Comparison of ENCODE assay signal across 15 cellular contexts in genomic region chr6:118697554-118697953, GRCh38. TPM values are rescaled to one million over a fixed set of nuclear protein-coding genes. Genes with fewer than 3 reads are reported as not detected.
DNase-seq lines count a peak whose midpoint lies in the region; ATAC-seq and TF ChIP-seq lines count a peak whose summit lies in the region.
"Had no signal": no experiment of that assay in that cellular context is flagged by ENCODE, and none has a peak within 500 bp of the region (broad histone marks: within the 10 kb centered on the region; RNA-seq: fewer than 3 reads in every experiment).

No MANE protein-coding gene starts in this region.

- no peak for DNase-seq in activated naive CD4-positive, alpha-beta T cell treated with anti-CD3 and anti-CD28 coated beads, Interleukin-2, amount 50 U/mL, for 72 hours (ENCODE audit: low spot score in 2 of 2)
- peak; percentile 95 for DNase-seq in NCI-H2107 treated with DMSO at 0.1 percent for 48 hours (lab: John Stamatoyannopoulos, UW; ENCODE audit: unreplicated experiment)
- peak; percentile 54 for DNase-seq in adipocyte (ENCODE audit: low read depth)
- DNase-seq in thyroid gland = no peak
- DNase-seq in coronary artery (ENCODE audit: low spot score) = no peak
- DNase-seq in mesothelial cell of epicardium (ENCODE audit: low spot score in 2 of 2, unreplicated experiment in 2 of 2) = no peak
- DNase-seq: H7, T-helper 1 cell had no signal

- peaks cover 90% of the 10 kb centered on the region for H3K4me1 Mint-ChIP-seq in activated naive CD4-positive, alpha-beta T cell treated with anti-CD3 and anti-CD28 coated beads, Interleukin-2, amount 50 U/mL, for 24 hours
- peaks cover 2% of the 10 kb centered on the region for H3K4me1 Mint-ChIP-seq in mesothelial cell of epicardium
- H3K4me1 Mint-ChIP-seq: nephron, WTC11 had no signal

- H3K36me3 Mint-ChIP-seq in activated naive CD4-positive, alpha-beta T cell treated with anti-CD3 and anti-CD28 coated beads, Interleukin-2, amount 50 U/mL, for 24 hours = peaks cover 19% of the 10 kb centered on the region
- peaks cover 17 to 63% of the 10 kb centered on the region in 2 donors for H3K36me3 Mint-ChIP-seq in activated naive CD4-positive, alpha-beta T cell treated with anti-CD3 and anti-CD28 coated beads, Interleukin-2, amount 50 U/mL, for 72 hours
- H3K36me3 Mint-ChIP-seq in mesothelial cell of epicardium = no peaks in the 10 kb centered on the region
- H3K36me3 Mint-ChIP-seq: WTC11 had no signal

- intact Hi-C loops in thyroid gland (cut with DNase I) = no loop called here

- H3K36me3 ChIP-seq in adipocyte (ENCODE audit: control insufficient read depth, insufficient read depth, low read length, severe bottlenecking) = no peaks in the 10 kb centered on the region
- H3K36me3 ChIP-seq in thyroid gland = no peaks in the 10 kb centered on the region
- H3K36me3 ChIP-seq: ascending aorta had no signal

- TF ChIP-seq POLR2A in thyroid gland (IDR thresholded peaks at IDR 0.05) = no peak

- no peak overlapping the region for H3K4me3 Mint-ChIP-seq in activated naive CD4-positive, alpha-beta T cell treated with anti-CD3 and anti-CD28 coated beads, Interleukin-2, amount 50 U/mL, for 24 hours
- no peak overlapping the region for H3K4me3 Mint-ChIP-seq in mesothelial cell of epicardium
- H3K4me3 Mint-ChIP-seq: nephron; stimulated activated naive CD8-positive, alpha-beta T cell treated with anti-CD3 and anti-CD28 coated beads, Interleukin-15, Interleukin-2, amounts not matched to agents 100 ng/mL and 50 ng/mL, for 24 hours; WTC11 had no signal

- no peaks in the 10 kb centered on the region for H3K9me3 Mint-ChIP-seq in activated naive CD4-positive, alpha-beta T cell treated with anti-CD3 and anti-CD28 coated beads, Interleukin-2, amount 50 U/mL, for 24 hours
- H3K9me3 Mint-ChIP-seq in activated naive CD4-positive, alpha-beta T cell treated with anti-CD3 and anti-CD28 coated beads, Interleukin-2, amount 50 U/mL, for 72 hours = peaks cover 0 to 14% of the 10 kb centered on the region in 2 donors
- H3K9me3 Mint-ChIP-seq in mesothelial cell of epicardium = peaks cover 9% of the 10 kb centered on the region
- H3K9me3 Mint-ChIP-seq: nephron had no signal

- H3K27ac ChIP-seq in thyroid gland (no peak overlapping the region), coronary artery (no peak overlapping the region)
- H3K27ac ChIP-seq: ascending aorta had no signal

- no peaks in the 10 kb centered on the region for H3K27me3 ChIP-seq in adipocyte (replicated peaks; ENCODE audit: control insufficient read depth, insufficient read depth, low read length)
- H3K27me3 ChIP-seq in thyroid gland = no peaks in the 10 kb centered on the region
- H3K27me3 ChIP-seq: ascending aorta had no signal

- H3K4me3 ChIP-seq in adipocyte (ENCODE audit: low read length) (no peak overlapping the region), thyroid gland (replicated peaks in 1 of 3) (no peak overlapping the region), coronary artery (no peak overlapping the region)
- H3K4me3 ChIP-seq: ascending aorta had no signal

- H3K27ac Mint-ChIP-seq in activated naive CD4-positive, alpha-beta T cell treated with anti-CD3 and anti-CD28 coated beads, Interleukin-2, amount 50 U/mL, for 24 hours = peak overlapping the region; percentile 51
- H3K27ac Mint-ChIP-seq in activated naive CD4-positive, alpha-beta T cell treated with anti-CD3 and anti-CD28 coated beads, Interleukin-2, amount 50 U/mL, for 72 hours = no peak overlapping the region
- no peak overlapping the region for H3K27ac Mint-ChIP-seq in mesothelial cell of epicardium
- H3K27ac Mint-ChIP-seq: activated T-helper 2 cell treated with anti-CD3 and anti-CD28 coated beads, Interferon-gamma antibody, Interleukin-2, Interleukin-4, amounts not matched to agents 10 μg/mL and 5 μg/mL and 100 μg/mL, durations not matched to agents 14 hours and 24 hours and 36 hours; nephron; stimulated activated naive CD8-positive, alpha-beta T cell treated with anti-CD3 and anti-CD28 coated beads, Interleukin-15, Interleukin-2, amounts not matched to agents 100 ng/mL and 50 ng/mL, for 24 hours; WTC11 had no signal

- 80 to 90% methylated on average over 3 of the region's 3 CpGs for WGBS in thyroid gland, 2 donors

- peaks cover 6% of the 10 kb centered on the region for H3K9me3 ChIP-seq in adipocyte (ENCODE audit: control insufficient read depth, low read length)
- no peaks in the 10 kb centered on the region for H3K9me3 ChIP-seq in thyroid gland
- H3K9me3 ChIP-seq: ascending aorta had no signal

- no peaks in the 10 kb centered on the region for H3K27me3 Mint-ChIP-seq in activated naive CD4-positive, alpha-beta T cell treated with anti-CD3 and anti-CD28 coated beads, Interleukin-2, amount 50 U/mL, for 24 hours
- H3K27me3 Mint-ChIP-seq in mesothelial cell of epicardium (ENCODE audit: low read depth) = no peaks in the 10 kb centered on the region
- H3K27me3 Mint-ChIP-seq: stimulated activated naive CD8-positive, alpha-beta T cell treated with anti-CD3 and anti-CD28 coated beads, Interleukin-15, Interleukin-2, amounts not matched to agents 100 ng/mL and 50 ng/mL, for 24 hours had no signal

- H3K9ac ChIP-seq in adipocyte (ENCODE audit: low read length) = no peak overlapping the region

- TF ChIP-seq CTCF in thyroid gland (IDR thresholded peaks at IDR 0.05) = no peak
- TF ChIP-seq CTCF in coronary artery (IDR thresholded peaks at IDR 0.05) = no peak
- TF ChIP-seq CTCF in mesothelial cell of epicardium (IDR thresholded peaks at IDR 0.05; ENCODE audit: unreplicated experiment) = no peak

- ATAC-seq in activated naive CD4-positive, alpha-beta T cell treated with anti-CD3 and anti-CD28 coated beads, Interleukin-2, amount 50 U/mL, for 72 hours = no peak
- no peak for ATAC-seq in HG02938 (IDR thresholded peaks at IDR 0.05; ENCODE audit: unreplicated experiment)
- ATAC-seq: WTC11 had no signal

- H3K4me1 ChIP-seq in adipocyte (ENCODE audit: control insufficient read depth, insufficient read depth, low read length) (no peaks in the 10 kb centered on the region), thyroid gland (no peaks in the 10 kb centered on the region)
- H3K4me1 ChIP-seq: ascending aorta had no signal

RNA-seq across cellular contexts. Expression of gene CEP85L, which starts 46.2 kb away (rescaled TPM):
- 10 to 100 TPM; 38.5 to 41.3 TPM for total RNA-seq in activated naive CD4-positive, alpha-beta T cell treated with anti-CD3 and anti-CD28 coated beads, Interleukin-2, amount 50 U/mL, for 72 hours
- total RNA-seq in thyroid gland = 10 to 100 TPM; 10.5 to 42.9 (median 17.1) TPM
- 20.6 to 23.5 TPM (median 23.1 TPM) in 3 replicates for total RNA-seq in mesothelial cell of epicardium

Comparison
In these comparisons a context has a peak if more than half of its experiments do, and no peak if none do; other contexts are left out.
1. DNase-seq: peak in NCI-H2107 treated with DMSO at 0.1 percent for 48 hours (single experiment) and adipocyte (single experiment); none in activated naive CD4-positive, alpha-beta T cell treated with anti-CD3 and anti-CD28 coated beads, Interleukin-2, amount 50 U/mL, for 72 hours (0 of 2), thyroid gland (0 of 2), coronary artery (single experiment) and mesothelial cell of epicardium (0 of 2).